15 cellular contexts compared by ENCODE assay signal in the genomic region with DNA sequence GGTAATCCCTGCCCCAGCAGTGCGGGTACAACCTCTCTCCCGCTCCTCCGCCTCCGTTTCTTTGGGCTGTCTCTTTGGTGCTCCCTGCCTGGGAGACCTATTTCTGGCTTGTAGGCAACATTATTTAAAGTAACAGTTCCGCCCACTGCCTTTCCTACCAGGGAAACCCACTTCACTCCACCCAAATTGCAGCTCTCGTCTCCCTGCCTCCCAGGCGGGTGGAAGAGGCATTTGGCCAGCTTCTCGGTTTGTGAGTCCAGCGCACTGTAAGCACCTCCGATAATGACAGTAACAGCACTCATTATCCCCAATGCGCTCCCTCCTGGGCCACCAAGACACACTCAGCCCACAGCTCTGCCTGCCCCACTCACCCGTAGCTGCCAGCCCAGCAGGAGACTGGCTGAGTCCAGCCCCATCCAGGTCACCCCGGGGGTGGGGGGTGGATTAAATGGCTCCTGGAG.
DNase-seq lines count a peak whose midpoint lies in the region; ATAC-seq, FAIRE-seq and TF ChIP-seq lines count a peak whose summit lies in the region.
"Had no signal": no experiment of that assay in that cellular context is flagged by ENCODE, and none has a peak within 500 bp of the region (broad histone marks: within the 10 kb centered on the region; RNA-seq: fewer than 3 reads in every experiment).

No MANE protein-coding gene starts in this region.

- TF ChIP-seq CTCF in brain (conservative IDR thresholded peaks at IDR 0.05) (no peak), nephron progenitor cell (IDR thresholded peaks at IDR 0.05) (no peak)

- H3K4me1 Mint-ChIP-seq in brain (peaks cover 80% of the 10 kb centered on the region), nephron progenitor cell (peaks cover 43% of the 10 kb centered on the region)

- H3K27ac Mint-ChIP-seq in brain (peak overlapping the region; percentile 36 to 89 (median 49)), nephron progenitor cell (peak overlapping the region; percentile 40)
- H3K27ac Mint-ChIP-seq: activated naive CD4-positive, alpha-beta T cell treated with anti-CD3 and anti-CD28 coated beads, Interleukin-2, amount 50 U/mL, for 72 hours had no signal

- H3K27me3 Mint-ChIP-seq in brain = no peaks in the 10 kb centered on the region
- H3K27me3 Mint-ChIP-seq in nephron progenitor cell (ENCODE audit: low read depth, poor library complexity) = peaks cover 12% of the 10 kb centered on the region

- DNase-seq in DMS79 (lab: John Stamatoyannopoulos, UW) (peak; percentile 27), NCI-H1436 treated with DMSO at 0.1 percent for 48 hours (lab: John Stamatoyannopoulos, UW) (peak; percentile 30), nephron progenitor cell (no peak), GM19239 (ENCODE audit: insufficient read length, low spot score) (no peak)
- DNase-seq: activated CD4-positive, alpha-beta T cell treated with anti-CD3 and anti-CD28 coated beads for 4 hours; brain microvascular endothelial cell; effector CD4-positive, alpha-beta T cell; HCEC 1CT; SJCRH30 had no signal

- FAIRE-seq in GM19239 (lab: Jason Lieb, UNC) = no peak
- FAIRE-seq: HepG2 had no signal

- peak overlapping the region in 2 of 5 experiments; percentile 31 to 73 for H3K4me3 Mint-ChIP-seq in brain
- no peak overlapping the region for H3K4me3 Mint-ChIP-seq in nephron progenitor cell

- H3K36me3 Mint-ChIP-seq in brain (peaks cover 11% of the 10 kb centered on the region), nephron progenitor cell (ENCODE audit: low read depth) (peaks cover 9% of the 10 kb centered on the region)

- H3K9me3 Mint-ChIP-seq in brain (peaks cover 0 to 5% (median 4%) of the 10 kb centered on the region in 5 experiments), nephron progenitor cell (peaks cover 11% of the 10 kb centered on the region)

- ATAC-seq in GM18517 (IDR thresholded peaks at IDR 0.05; ENCODE audit: unreplicated experiment) = no peak
- ATAC-seq in HG02759 (IDR thresholded peaks at IDR 0.05; ENCODE audit: unreplicated experiment) = no peak
- ATAC-seq in GM21717 (IDR thresholded peaks at IDR 0.05; ENCODE audit: unreplicated experiment) = no peak
- ATAC-seq: activated naive CD4-positive, alpha-beta T cell treated with anti-CD3 and anti-CD28 coated beads, Interleukin-2, amount 50 U/mL, for 72 hours; HepG2 had no signal

Comparison
In these comparisons a context has a peak if more than half of its experiments do, and no peak if none do; other contexts are left out.
1. DNase-seq: peak in DMS79 (single experiment) and NCI-H1436 treated with DMSO at 0.1 percent for 48 hours (single experiment); none in nephron progenitor cell (single experiment) and GM19239 (single experiment).